9 cellular contexts compared by ENCODE assay signal in genomic region chr6:38567436-38567835, GRCh38.
DNase-seq lines count a peak whose midpoint lies in the region; ATAC-seq, FAIRE-seq and TF ChIP-seq lines count a peak whose summit lies in the region.
"Had no signal": no experiment of that assay in that cellular context is flagged by ENCODE, and none has a peak within 500 bp of the region (broad histone marks: within the 10 kb centered on the region; RNA-seq: fewer than 3 reads in every experiment).

No MANE protein-coding gene starts in this region.

- H3K27ac Mint-ChIP-seq in mesothelial cell of epicardium: peak overlapping the region; percentile 35

- H3K4me1 Mint-ChIP-seq in mesothelial cell of epicardium: peaks cover 16% of the 10 kb centered on the region

- H3K36me3 ChIP-seq in bronchial epithelial cell (ENCODE audit: control insufficient read depth, insufficient read depth, low read length): no peaks in the 10 kb centered on the region
- H3K36me3 ChIP-seq: SJSA1 had no signal

- H3K4me3 ChIP-seq in bronchial epithelial cell (ENCODE audit: low read depth, low read length): no peak overlapping the region
- H3K4me3 ChIP-seq: SJSA1 had no signal

- no peaks in the 10 kb centered on the region for H3K9me3 Mint-ChIP-seq in mesothelial cell of epicardium

- no peak for FAIRE-seq in bronchial epithelial cell (lab: Jason Lieb, UNC)

- peaks cover 3% of the 10 kb centered on the region for H3K36me3 Mint-ChIP-seq in mesothelial cell of epicardium

- TF ChIP-seq CTCF in bronchial epithelial cell (IDR thresholded peaks at IDR 0.05; ENCODE audit: insufficient read depth, low read length, severe bottlenecking) (no peak), mesothelial cell of epicardium (IDR thresholded peaks at IDR 0.05; ENCODE audit: unreplicated experiment) (no peak)

- no peaks in the 10 kb centered on the region for H3K27me3 ChIP-seq in bronchial epithelial cell (ENCODE audit: control insufficient read depth, insufficient read depth, low read length)
- H3K27me3 ChIP-seq: SJSA1 had no signal

- no peaks in the 10 kb centered on the region for H3K27me3 Mint-ChIP-seq in mesothelial cell of epicardium (ENCODE audit: low read depth)

- no peak overlapping the region for H3K4me3 Mint-ChIP-seq in mesothelial cell of epicardium

- DNase-seq in D341Med (ENCODE audit: low spot score): peak; percentile 50
- DNase-seq in NCI-H2029 (lab: John Stamatoyannopoulos, UW): peak; percentile 40
- DNase-seq in bronchial epithelial cell (ENCODE audit: low read depth): peak; percentile 48
- DNase-seq in mesothelial cell of epicardium (ENCODE audit: low spot score in 2 of 2, unreplicated experiment in 2 of 2): peak; percentile 58 to 80
- DNase-seq in midbrain (lab: John Stamatoyannopoulos, UW): no peak

- ATAC-seq in HG02884 (IDR thresholded peaks at IDR 0.05; ENCODE audit: unreplicated experiment) (no peak), GM18519 (IDR thresholded peaks at IDR 0.05; ENCODE audit: low FRiP score, unreplicated experiment) (no peak), GM21576 (IDR thresholded peaks at IDR 0.05; ENCODE audit: unreplicated experiment) (no peak)
